ENCODE assay signal across 8 cellular contexts in the genomic region with DNA sequence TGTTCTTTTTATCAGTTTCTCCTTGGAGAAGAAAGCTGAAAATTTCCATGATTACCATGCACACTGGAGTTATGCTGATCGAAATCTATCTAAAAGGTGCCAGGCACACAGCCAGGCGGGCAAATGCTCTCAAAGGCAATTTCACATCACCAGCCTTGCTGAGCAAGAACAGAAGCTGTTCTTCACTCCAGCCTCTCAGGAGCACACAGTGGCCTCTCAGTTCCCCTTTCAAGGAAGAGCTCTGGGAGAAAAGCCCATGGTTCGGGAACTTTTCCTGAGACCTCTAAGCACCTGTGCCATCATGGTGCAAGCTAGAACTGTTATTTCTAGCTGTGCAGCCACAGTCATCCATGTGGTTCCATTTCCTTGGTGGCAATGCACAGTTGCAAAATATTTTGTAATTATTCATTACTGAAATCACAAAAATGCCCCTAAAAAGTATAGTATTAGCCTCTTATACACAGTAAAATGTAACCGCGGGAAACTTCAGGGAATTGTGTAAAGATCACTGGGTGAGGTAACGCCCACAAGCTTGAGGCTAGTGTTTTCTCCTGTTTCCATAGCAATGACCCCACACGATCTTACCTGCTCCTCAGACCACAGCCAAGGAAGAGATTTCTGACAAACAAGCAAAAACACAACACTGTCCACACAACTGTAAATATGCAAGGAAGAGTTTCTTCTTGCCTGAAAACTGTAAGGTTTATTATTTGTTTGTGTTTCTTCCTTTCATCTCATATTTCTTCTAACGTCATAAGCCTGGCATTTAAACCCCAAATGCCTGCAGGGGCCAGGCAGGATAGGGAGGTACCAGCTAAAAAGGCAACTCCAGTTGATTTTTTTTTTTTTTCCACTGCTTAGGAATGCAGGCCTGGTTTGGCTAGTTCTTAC.
DNase-seq lines count a peak whose midpoint lies in the region; ATAC-seq, FAIRE-seq and TF ChIP-seq lines count a peak whose summit lies in the region.

No MANE protein-coding gene starts in this region.

- SMC1A ChIA-PET in GM12878 (lab: Charles Lee; ENCODE audit: uncharacterized antibody, unreplicated experiment), result interaction anchor here (0.9 to 2.0 kb wide), 18 partner anchors 8 to 299 kb away, joined by 3 to 9 read pairs (median 3); partner anchors contain the start of genes CDNF, HSPA14, MSANTD7 and SUV39H2

- peak overlapping the region; percentile 23; the same call in 1 of the 2 replicates for H3K4me2 ChIP-seq in GM12878 (ENCODE audit: control insufficient read depth, insufficient read depth)

- H3K79me2 ChIP-seq in GM12878 (ENCODE audit: control insufficient read depth, insufficient read depth, low read length), result no peaks in the 10 kb centered on the region

- H3K9ac ChIP-seq in GM12878 (ENCODE audit: control insufficient read depth, insufficient read depth, low read length), result no peak overlapping the region

- CTCF ChIA-PET in GM12878 (lab: Yijun Ruan, JAX), result interaction anchor here (0.6 to 2.4 kb wide), 4 partner anchors 45 to 723 kb away, joined by 3 to 10 read pairs (median 4); no protein-coding TSS in a partner anchor

- H3K4me1 ChIP-seq in GM12878 (ENCODE audit: control insufficient read depth, insufficient read depth, low read length) (peaks cover 40% of the 10 kb centered on the region), thoracic aorta (ENCODE audit: control insufficient read depth in 1 of 2, low read depth in 2 of 2) (peaks cover 21 to 44% of the 10 kb centered on the region in 2 donors)

- no TSS peak for BruUV-seq in GM12878 (replicated peaks; lab: Mats Ljungman, UMichigan)

- RAD21 ChIA-PET in GM12878 (lab: Charles Lee; ENCODE audit: unreplicated experiment), result interaction anchor here (0.8 to 3.0 kb wide), 8 partner anchors 8 to 184 kb away, joined by 3 to 10 read pairs (median 5); partner anchors contain the start of genes CDNF, HSPA14 and MSANTD7

- intact Hi-C loops in GM12878 (cut with micrococcal nuclease; ENCODE audit: unreplicated experiment), result no loop called here

- WGBS in GM12878 (ENCODE audit: insufficient coverage, insufficient replicate concordance, low lambda C conversion rate, missing lambda C conversion rate), result 8% methylated on average over 8 of the region's 8 CpGs

- H4K20me1 ChIP-seq in GM12878 (ENCODE audit: control insufficient read depth, insufficient read depth), result no peaks in the 10 kb centered on the region

- no peak for TF ChIP-seq POLR2A in GM12878 (IDR thresholded peaks at IDR 0.05; ENCODE audit: low read depth, low read length)

- no peak for TF ChIP-seq RAD21 in GM12878 (IDR thresholded peaks at IDR 0.05; ENCODE audit: insufficient read depth, low read depth, low read length)

- H3K27me3 ChIP-seq in GM12878 (replicated peaks in 1 of 2; ENCODE audit: control insufficient read depth in 2 of 2, insufficient read depth in 2 of 2, low read length in 1 of 2) (no peaks in the 10 kb centered on the region; a peak in 1 of 4 replicates), thoracic aorta (replicated peaks; ENCODE audit: insufficient read depth) (no peaks in the 10 kb centered on the region)

- no peaks in the 10 kb centered on the region for H3K36me3 ChIP-seq in GM12878 (ENCODE audit: control insufficient read depth in 2 of 2, insufficient read depth in 2 of 2, low read length in 1 of 2)
- no peaks in the 10 kb centered on the region for H3K36me3 ChIP-seq in thoracic aorta

- in situ Hi-C loops in GM12878 (cut with MboI), result no loop called here

- no peak for FAIRE-seq in GM12878 (lab: Jason Lieb, UNC)

- ATAC-seq in GM12878 (peak; percentile 52), thoracic aorta (ENCODE audit: insufficient number of reproducible peaks, low FRiP score, low read depth) (peak; percentile 81), HG03571 (IDR thresholded peaks at IDR 0.05; ENCODE audit: unreplicated experiment) (no peak)

- TF ChIP-seq CTCF in GM12878 (IDR thresholded peaks at IDR 0.05 in 2 of 3, conservative IDR thresholded peaks at IDR 0.05 in 1 of 3; ENCODE audit: control insufficient read depth in 2 of 3, extremely low read depth in 1 of 3, insufficient read depth in 1 of 3, low read depth in 3 of 3, low read length in 3 of 3) (no peak), thoracic aorta (IDR thresholded peaks at IDR 0.05) (no peak)

- POLR2A ChIA-PET in GM12878 (lab: Charles Lee), result interaction anchor here (0.6 to 2.1 kb wide), 7 partner anchors 28 to 108 kb away, joined by 3 to 8 read pairs (median 4); no protein-coding TSS in a partner anchor

- H3K27ac ChIP-seq in GM12878 (ENCODE audit: control insufficient read depth, insufficient read depth) (no peak overlapping the region), thoracic aorta (peak overlapping the region; percentile 75 to 79)

- peak in 1 of 2 experiments; percentile 51; a peak in 2 of 4 replicates for TF ChIP-seq EP300 in GM12878 (IDR thresholded peaks at IDR 0.05; ENCODE audit: borderline replicate concordance in 1 of 2, control insufficient read depth in 1 of 2, low read depth in 2 of 2, low read length in 2 of 2)

- peaks cover 4% of the 10 kb centered on the region; the same call in 2 of the 3 replicates for H3K9me3 ChIP-seq in GM12878 (replicated peaks; ENCODE audit: control insufficient read depth, insufficient read depth, low read length)
- H3K9me3 ChIP-seq in thoracic aorta, result no peaks in the 10 kb centered on the region

- H3K4me3 ChIP-seq in GM12878 (no peak overlapping the region), thoracic aorta (peak overlapping the region; percentile 29)

- DNase-seq in EL, result peak; percentile 92
- DNase-seq in LoVo (ENCODE audit: low spot score), result peak; percentile 22
- DNase-seq in GM12878 (ENCODE audit: low read depth, low spot score), result no peak
- DNase-seq in kidney tubule cell (ENCODE audit: low spot score), result peak; percentile 82
- no peak for DNase-seq in thoracic aorta (ENCODE audit: low spot score)
- no peak for DNase-seq in DMS153 treated with DMSO at 0.1 percent for 48 hours (lab: John Stamatoyannopoulos, UW; ENCODE audit: unreplicated experiment)
- no peak for DNase-seq in OCI-M1 (lab: John Stamatoyannopoulos, UW)

- no peak overlapping the region for H2AFZ ChIP-seq in GM12878 (ENCODE audit: control insufficient read depth, low read depth, low read length)

TF ChIP-seq in GM12878, 131 proteins besides CTCF, POLR2A, EP300 and RAD21 (continues in another document):
- TF ChIP-seq BACH1 (IDR thresholded peaks at IDR 0.05; ENCODE audit: borderline replicate concordance), result no peak
- no peak for TF ChIP-seq TBL1XR1 (IDR thresholded peaks at IDR 0.05; ENCODE audit: low read depth, low read length)
- no peak for TF ChIP-seq FOS (IDR thresholded peaks at IDR 0.05; ENCODE audit: borderline replicate concordance, extremely low read depth, insufficient read length)
- TF ChIP-seq ETV6 (conservative IDR thresholded peaks at IDR 0.05 in 1 of 2, IDR thresholded peaks at IDR 0.05 in 1 of 2; ENCODE audit: borderline replicate concordance in 1 of 2, low read depth in 1 of 2), result peak in 1 of 2 experiments; percentile 26; a peak in 1 of 4 replicates
- TF ChIP-seq NR2F1 (conservative IDR thresholded peaks at IDR 0.05), result peak; percentile 95
- no peak for TF ChIP-seq ZBTB11 (CRISPR knock-in tag; IDR thresholded peaks at IDR 0.05)
- no peak for TF ChIP-seq MAX (IDR thresholded peaks at IDR 0.05; ENCODE audit: low read depth, low read length)
- TF ChIP-seq TCF3 (IDR thresholded peaks at IDR 0.05; ENCODE audit: borderline replicate concordance, insufficient read depth, low read depth, low read length), result no peak
- peak; percentile 74; the same call in 1 of the 2 replicates for TF ChIP-seq RELB (IDR thresholded peaks at IDR 0.05; ENCODE audit: low read depth)
- no peak for TF ChIP-seq CBX3 (IDR thresholded peaks at IDR 0.05; ENCODE audit: borderline replicate concordance, low read depth)
- TF ChIP-seq ASH2L (IDR thresholded peaks at IDR 0.05; ENCODE audit: borderline replicate concordance, low read depth), result no peak
- no peak for TF ChIP-seq STAT3 (IDR thresholded peaks at IDR 0.05; ENCODE audit: low read depth, low read length)
- no peak for TF ChIP-seq NBN (IDR thresholded peaks at IDR 0.05)

Comparison
In these comparisons a context has a peak if more than half of its experiments do, and no peak if none do; other contexts are left out.
1. DNase-seq: peak in EL (single experiment), LoVo (single experiment) and kidney tubule cell (single experiment); none in GM12878 (single experiment), thoracic aorta (single experiment), DMS153 treated with DMSO at 0.1 percent for 48 hours (single experiment) and OCI-M1 (single experiment).